ENCODE assay signal across 2 cellular contexts in the genomic region with DNA sequence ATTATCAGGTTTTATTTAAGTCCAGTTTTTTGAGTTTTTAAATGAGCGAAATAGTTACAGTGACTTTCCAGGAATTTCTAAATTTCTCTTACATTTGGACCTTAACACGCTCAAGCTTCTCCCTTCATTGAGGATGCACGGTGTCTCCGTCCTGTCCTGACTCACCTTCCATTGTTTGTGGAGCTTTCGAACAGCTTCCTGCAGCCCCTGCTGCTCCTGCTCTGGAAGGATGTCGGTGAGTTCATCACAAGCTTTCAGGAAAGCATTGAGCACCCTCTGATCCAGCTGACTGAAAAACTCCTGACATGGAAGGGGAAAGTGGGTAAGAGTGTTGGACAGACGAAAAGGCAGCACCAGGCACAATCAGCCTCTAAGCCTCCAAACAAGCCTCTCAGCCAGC.
TF ChIP-seq lines count a peak whose summit lies in the region.

No MANE protein-coding gene starts in this region.

TF ChIP-seq in WTC11, 78 proteins besides CTCF, POLR2A, EP300 and RAD21:
- TF ChIP-seq NR1H2 (CRISPR knock-in tag; IDR thresholded peaks at IDR 0.05): no peak
- TF ChIP-seq, protein P1, sequence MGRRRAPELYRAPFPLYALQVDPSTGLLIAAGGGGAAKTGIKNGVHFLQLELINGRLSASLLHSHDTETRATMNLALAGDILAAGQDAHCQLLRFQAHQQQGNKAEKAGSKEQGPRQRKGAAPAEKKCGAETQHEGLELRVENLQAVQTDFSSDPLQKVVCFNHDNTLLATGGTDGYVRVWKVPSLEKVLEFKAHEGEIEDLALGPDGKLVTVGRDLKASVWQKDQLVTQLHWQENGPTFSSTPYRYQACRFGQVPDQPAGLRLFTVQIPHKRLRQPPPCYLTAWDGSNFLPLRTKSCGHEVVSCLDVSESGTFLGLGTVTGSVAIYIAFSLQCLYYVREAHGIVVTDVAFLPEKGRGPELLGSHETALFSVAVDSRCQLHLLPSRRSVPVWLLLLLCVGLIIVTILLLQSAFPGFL (CRISPR knock-in tag; IDR thresholded peaks at IDR 0.05; ENCODE audit: borderline replicate concordance): no peak
- TF ChIP-seq ZNF263 (CRISPR knock-in tag; IDR thresholded peaks at IDR 0.05; ENCODE audit: low read depth): no peak
- TF ChIP-seq ATF1 (CRISPR knock-in tag; IDR thresholded peaks at IDR 0.05): no peak
- no peak for TF ChIP-seq RORB (CRISPR knock-in tag; IDR thresholded peaks at IDR 0.05)
- TF ChIP-seq MYBL2 (CRISPR knock-in tag; IDR thresholded peaks at IDR 0.05): no peak
- TF ChIP-seq ZNF232 (CRISPR knock-in tag; IDR thresholded peaks at IDR 0.05): no peak
- TF ChIP-seq, protein P2, sequence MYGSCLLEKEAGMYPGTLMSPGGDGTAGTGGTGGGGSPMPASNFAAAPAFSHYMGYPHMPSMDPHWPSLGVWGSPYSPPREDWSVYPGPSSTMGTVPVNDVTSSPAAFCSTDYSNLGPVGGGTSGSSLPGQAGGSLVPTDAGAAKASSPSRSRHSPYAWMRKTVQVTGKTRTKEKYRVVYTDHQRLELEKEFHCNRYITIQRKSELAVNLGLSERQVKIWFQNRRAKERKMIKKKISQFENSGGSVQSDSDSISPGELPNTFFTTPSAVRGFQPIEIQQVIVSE (CRISPR knock-in tag; IDR thresholded peaks at IDR 0.05; ENCODE audit: borderline replicate concordance): no peak
- TF ChIP-seq ZNF416 (CRISPR knock-in tag; IDR thresholded peaks at IDR 0.05): no peak
- no peak for TF ChIP-seq IRF2 (CRISPR knock-in tag; IDR thresholded peaks at IDR 0.05; ENCODE audit: borderline replicate concordance, low read depth)
- TF ChIP-seq, protein P3, sequence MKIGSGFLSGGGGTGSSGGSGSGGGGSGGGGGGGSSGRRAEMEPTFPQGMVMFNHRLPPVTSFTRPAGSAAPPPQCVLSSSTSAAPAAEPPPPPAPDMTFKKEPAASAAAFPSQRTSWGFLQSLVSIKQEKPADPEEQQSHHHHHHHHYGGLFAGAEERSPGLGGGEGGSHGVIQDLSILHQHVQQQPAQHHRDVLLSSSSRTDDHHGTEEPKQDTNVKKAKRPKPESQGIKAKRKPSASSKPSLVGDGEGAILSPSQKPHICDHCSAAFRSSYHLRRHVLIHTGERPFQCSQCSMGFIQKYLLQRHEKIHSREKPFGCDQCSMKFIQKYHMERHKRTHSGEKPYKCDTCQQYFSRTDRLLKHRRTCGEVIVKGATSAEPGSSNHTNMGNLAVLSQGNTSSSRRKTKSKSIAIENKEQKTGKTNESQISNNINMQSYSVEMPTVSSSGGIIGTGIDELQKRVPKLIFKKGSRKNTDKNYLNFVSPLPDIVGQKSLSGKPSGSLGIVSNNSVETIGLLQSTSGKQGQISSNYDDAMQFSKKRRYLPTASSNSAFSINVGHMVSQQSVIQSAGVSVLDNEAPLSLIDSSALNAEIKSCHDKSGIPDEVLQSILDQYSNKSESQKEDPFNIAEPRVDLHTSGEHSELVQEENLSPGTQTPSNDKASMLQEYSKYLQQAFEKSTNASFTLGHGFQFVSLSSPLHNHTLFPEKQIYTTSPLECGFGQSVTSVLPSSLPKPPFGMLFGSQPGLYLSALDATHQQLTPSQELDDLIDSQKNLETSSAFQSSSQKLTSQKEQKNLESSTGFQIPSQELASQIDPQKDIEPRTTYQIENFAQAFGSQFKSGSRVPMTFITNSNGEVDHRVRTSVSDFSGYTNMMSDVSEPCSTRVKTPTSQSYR (CRISPR knock-in tag; IDR thresholded peaks at IDR 0.05): no peak
- TF ChIP-seq, protein P4, sequence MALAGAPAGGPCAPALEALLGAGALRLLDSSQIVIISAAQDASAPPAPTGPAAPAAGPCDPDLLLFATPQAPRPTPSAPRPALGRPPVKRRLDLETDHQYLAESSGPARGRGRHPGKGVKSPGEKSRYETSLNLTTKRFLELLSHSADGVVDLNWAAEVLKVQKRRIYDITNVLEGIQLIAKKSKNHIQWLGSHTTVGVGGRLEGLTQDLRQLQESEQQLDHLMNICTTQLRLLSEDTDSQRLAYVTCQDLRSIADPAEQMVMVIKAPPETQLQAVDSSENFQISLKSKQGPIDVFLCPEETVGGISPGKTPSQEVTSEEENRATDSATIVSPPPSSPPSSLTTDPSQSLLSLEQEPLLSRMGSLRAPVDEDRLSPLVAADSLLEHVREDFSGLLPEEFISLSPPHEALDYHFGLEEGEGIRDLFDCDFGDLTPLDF (CRISPR knock-in tag; IDR thresholded peaks at IDR 0.05): no peak
- TF ChIP-seq ESRRA (CRISPR knock-in tag; IDR thresholded peaks at IDR 0.05; ENCODE audit: borderline replicate concordance): no peak
- no peak for TF ChIP-seq ZNF396 (CRISPR knock-in tag; IDR thresholded peaks at IDR 0.05; ENCODE audit: borderline replicate concordance)
- TF ChIP-seq SP1 (CRISPR knock-in tag; conservative IDR thresholded peaks at IDR 0.05): no peak
- no peak for TF ChIP-seq FOXP1 (CRISPR knock-in tag; IDR thresholded peaks at IDR 0.05; ENCODE audit: borderline replicate concordance)
- TF ChIP-seq ZBTB21 (CRISPR knock-in tag; IDR thresholded peaks at IDR 0.05; ENCODE audit: borderline replicate concordance): no peak
- TF ChIP-seq GTF2I (CRISPR knock-in tag; conservative IDR thresholded peaks at IDR 0.05): no peak
- TF ChIP-seq, protein P5, sequence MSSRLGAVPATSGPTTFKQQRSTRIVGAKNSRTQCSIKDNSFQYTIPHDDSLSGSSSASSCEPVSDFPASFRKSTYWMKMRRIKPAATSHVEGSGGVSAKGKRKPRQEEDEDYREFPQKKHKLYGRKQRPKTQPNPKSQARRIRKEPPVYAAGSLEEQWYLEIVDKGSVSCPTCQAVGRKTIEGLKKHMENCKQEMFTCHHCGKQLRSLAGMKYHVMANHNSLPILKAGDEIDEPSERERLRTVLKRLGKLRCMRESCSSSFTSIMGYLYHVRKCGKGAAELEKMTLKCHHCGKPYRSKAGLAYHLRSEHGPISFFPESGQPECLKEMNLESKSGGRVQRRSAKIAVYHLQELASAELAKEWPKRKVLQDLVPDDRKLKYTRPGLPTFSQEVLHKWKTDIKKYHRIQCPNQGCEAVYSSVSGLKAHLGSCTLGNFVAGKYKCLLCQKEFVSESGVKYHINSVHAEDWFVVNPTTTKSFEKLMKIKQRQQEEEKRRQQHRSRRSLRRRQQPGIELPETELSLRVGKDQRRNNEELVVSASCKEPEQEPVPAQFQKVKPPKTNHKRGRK (CRISPR knock-in tag; IDR thresholded peaks at IDR 0.05; ENCODE audit: borderline replicate concordance): no peak

TF ChIP-seq in endothelial cell of umbilical vein, 7 proteins besides CTCF, POLR2A, EP300 and RAD21:
- TF ChIP-seq MYC (IDR thresholded peaks at IDR 0.05; ENCODE audit: low read depth, low read length): no peak
- TF ChIP-seq, protein P6, sequence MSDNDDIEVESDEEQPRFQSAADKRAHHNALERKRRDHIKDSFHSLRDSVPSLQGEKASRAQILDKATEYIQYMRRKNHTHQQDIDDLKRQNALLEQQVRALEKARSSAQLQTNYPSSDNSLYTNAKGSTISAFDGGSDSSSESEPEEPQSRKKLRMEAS (IDR thresholded peaks at IDR 0.05; ENCODE audit: insufficient read depth, insufficient read length): no peak
- peak; percentile 37 for TF ChIP-seq POLR2AphosphoS5 (IDR thresholded peaks at IDR 0.05; ENCODE audit: insufficient read depth, low read depth, low read length)
- peak; percentile 75 for TF ChIP-seq FOS (IDR thresholded peaks at IDR 0.05; ENCODE audit: borderline replicate concordance, insufficient read depth, low read length)
- no peak for TF ChIP-seq EZH2 (IDR thresholded peaks at IDR 0.05; ENCODE audit: borderline replicate concordance, low read depth, low read length, severe bottlenecking)
- no peak for TF ChIP-seq GATA2 (IDR thresholded peaks at IDR 0.05; ENCODE audit: insufficient read depth, insufficient read length, low read depth, low read length)
- TF ChIP-seq JUN (IDR thresholded peaks at IDR 0.05; ENCODE audit: borderline replicate concordance, insufficient read depth, insufficient read length, low read depth): no peak
